18 cellular contexts compared by ENCODE assay signal in the genomic region with DNA sequence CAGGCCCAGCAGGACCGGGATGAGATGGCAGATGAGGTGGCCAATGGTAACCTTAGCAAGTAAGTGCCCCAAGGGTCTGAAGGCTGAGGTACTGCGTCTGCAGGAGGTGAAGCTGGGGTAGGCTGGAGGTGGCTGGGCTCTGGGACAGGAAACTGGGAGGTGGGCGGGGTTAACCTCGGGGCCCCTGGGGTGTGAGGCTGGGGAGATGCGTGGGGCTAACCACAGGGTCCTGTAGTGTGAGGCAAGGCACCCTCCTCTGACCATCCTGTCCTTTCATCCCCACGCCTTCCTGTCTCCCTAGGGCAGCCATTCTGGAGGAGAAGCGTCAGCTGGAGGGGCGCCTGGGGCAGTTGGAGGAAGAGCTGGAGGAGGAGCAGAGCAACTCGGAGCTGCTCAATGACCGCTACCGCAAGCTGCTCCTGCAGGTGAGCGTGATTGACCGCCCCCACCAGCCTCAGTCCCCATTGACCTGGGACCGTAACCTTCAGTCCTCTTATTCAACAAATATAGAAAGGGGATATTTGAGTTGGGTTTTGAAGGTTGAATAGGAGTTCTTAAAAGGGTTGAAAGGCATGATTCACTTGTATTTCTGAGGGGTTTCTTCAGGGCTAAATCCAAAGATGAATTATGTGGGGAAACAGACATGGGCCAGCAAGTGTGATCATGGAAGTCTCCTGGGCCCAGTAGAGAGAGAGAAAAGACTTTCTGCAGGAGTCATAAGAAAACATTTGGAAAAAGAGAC. TPM values are rescaled to one million over a fixed set of nuclear protein-coding genes. Genes with fewer than 3 reads are reported as not detected.
A peak's percentile ranks its signal among the peaks of the same experiment; 100 is the strongest.
DNase-seq lines count a peak whose midpoint lies in the region; ATAC-seq and TF ChIP-seq lines count a peak whose summit lies in the region.
"Had no signal": no experiment of that assay in that cellular context is flagged by ENCODE, and none has a peak within 500 bp of the region (broad histone marks: within the 10 kb centered on the region; RNA-seq: fewer than 3 reads in every experiment).

No MANE protein-coding gene starts in this region.

- no peak overlapping the region for H4K8ac ChIP-seq in neuronal stem cell (ENCODE audit: low read depth, low read length)

- H4K20me1 ChIP-seq in BLaER1: no peaks in the 10 kb centered on the region

- no CpG with 5 or more reads among the region's 14 CpGs for WGBS in neuronal stem cell (ENCODE audit: extremely low coverage in 2 of 2, insufficient read length in 2 of 2, insufficient replicate concordance in 1 of 2), 2 donors

- H3K4me3 ChIP-seq in BLaER1: no peak overlapping the region
- H3K4me3 ChIP-seq in H7 (ENCODE audit: insufficient read depth, low read depth, low read length): no peak overlapping the region; the same call in 1 of the 2 replicates
- H3K4me3 ChIP-seq in neuronal stem cell (ENCODE audit: low read length in 2 of 2): no peak overlapping the region
- H3K4me3 ChIP-seq: GM12878 had no signal

- H3K23ac ChIP-seq in neuronal stem cell (ENCODE audit: low read depth, low read length, poor library complexity): peak overlapping the region; percentile 34

- peak overlapping the region; percentile 38 for H3K14ac ChIP-seq in neuronal stem cell (ENCODE audit: low read length)

- H3K27me3 Mint-ChIP-seq in WTC11 (ENCODE audit: low read depth): no peaks in the 10 kb centered on the region
- H3K27me3 Mint-ChIP-seq in natural killer cell treated with Interleukin-12 subunit alpha and Interleukin-12 subunit beta and Interleukin-15 and Interleukin-18, amount 100 ng/mL, for 72 hours: peaks cover 19 to 22% of the 10 kb centered on the region in 2 donors

- no peak overlapping the region for H3K4me3 Mint-ChIP-seq in WTC11
- no peak overlapping the region for H3K4me3 Mint-ChIP-seq in natural killer cell treated with Interleukin-12 subunit alpha and Interleukin-12 subunit beta and Interleukin-15 and Interleukin-18, amount 100 ng/mL, for 72 hours
- H3K4me3 Mint-ChIP-seq: CD4-positive, alpha-beta T cell had no signal

- peak overlapping the region; percentile 57 for H3K27ac Mint-ChIP-seq in WTC11
- no peak overlapping the region for H3K27ac Mint-ChIP-seq in natural killer cell treated with Interleukin-12 subunit alpha and Interleukin-12 subunit beta and Interleukin-15 and Interleukin-18, amount 100 ng/mL, for 72 hours
- H3K27ac Mint-ChIP-seq: CD4-positive, alpha-beta T cell had no signal

- DNase-seq in H7 (peak; percentile 69), WTC11 (ENCODE audit: low spot score) (no peak), neuronal stem cell (ENCODE audit: low spot score) (no peak)
- no peak for DNase-seq in natural killer cell treated with Interleukin-12 subunit alpha and Interleukin-12 subunit beta and Interleukin-15 and Interleukin-18, amount 100 ng/mL, for 72 hours (ENCODE audit: low spot score)
- DNase-seq: 8988T; AML-193; C1 segment of cervical spinal cord; Calu3; CD4-positive, alpha-beta T cell; DMS 273 treated with DMSO at 0.1 percent for 48 hours; HCEC 1CT; IMR-90; KBM-7 had no signal

- H3K36me3 ChIP-seq in BLaER1 (no peaks in the 10 kb centered on the region), H7 (replicated peaks; ENCODE audit: control insufficient read depth, insufficient read depth, low read length) (peaks cover 1% of the 10 kb centered on the region; the same call in 1 of the 2 replicates), neuronal stem cell (replicated peaks in 1 of 2; ENCODE audit: control insufficient read depth in 2 of 2, insufficient read depth in 2 of 2, low read length in 2 of 2) (peaks cover 0 to 10% of the 10 kb centered on the region in 2 donors)

- peak overlapping the region; percentile 66 for H3K4ac ChIP-seq in neuronal stem cell (ENCODE audit: low read length)

- H2BK5ac ChIP-seq in neuronal stem cell (ENCODE audit: low read length): peak overlapping the region; percentile 66

- H3K4me1 ChIP-seq in BLaER1 (peaks cover 8% of the 10 kb centered on the region), neuronal stem cell (ENCODE audit: control insufficient read depth in 2 of 2, insufficient read depth in 1 of 2, low read depth in 1 of 2, low read length in 2 of 2) (peaks cover 0 to 4% of the 10 kb centered on the region in 2 donors)

- CTCF ChIA-PET in WTC11 (lab: Charles Lee): interaction anchor here (0.6 to 2.1 kb wide), 9 partner anchors 26 to 146 kb away, joined by 3 to 15 read pairs (median 4); a partner anchor contains a TSS

- no peaks in the 10 kb centered on the region for H3K9me3 Mint-ChIP-seq in WTC11
- peaks cover 2% of the 10 kb centered on the region for H3K9me3 Mint-ChIP-seq in natural killer cell treated with Interleukin-12 subunit alpha and Interleukin-12 subunit beta and Interleukin-15 and Interleukin-18, amount 100 ng/mL, for 72 hours
- H3K9me3 Mint-ChIP-seq: CD4-positive, alpha-beta T cell had no signal

- H3K9me3 ChIP-seq in BLaER1 (peaks cover 10% of the 10 kb centered on the region), neuronal stem cell (replicated peaks in 1 of 2; ENCODE audit: control insufficient read depth in 2 of 2, insufficient read depth in 1 of 2, low read depth in 1 of 2, low read length in 2 of 2) (peaks cover 0 to 1% of the 10 kb centered on the region in 2 donors)

- POLR2A ChIA-PET in WTC11 (lab: Charles Lee): interaction anchor here (0.9 kb wide), 1 partner anchor 22 kb away, joined by 3 read pairs; no protein-coding TSS in a partner anchor

- H3K9ac ChIP-seq in BLaER1 (no peak overlapping the region), neuronal stem cell (ENCODE audit: low read depth, low read length, poor library complexity) (no peak overlapping the region)

- no peaks in the 10 kb centered on the region for H3K79me1 ChIP-seq in neuronal stem cell (ENCODE audit: low read depth, low read length)

- peaks cover 26% of the 10 kb centered on the region for H3K4me1 Mint-ChIP-seq in WTC11
- no peaks in the 10 kb centered on the region for H3K4me1 Mint-ChIP-seq in natural killer cell treated with Interleukin-12 subunit alpha and Interleukin-12 subunit beta and Interleukin-15 and Interleukin-18, amount 100 ng/mL, for 72 hours (ENCODE audit: low read depth in 2 of 2)

- H3K4me2 ChIP-seq in BLaER1: peak overlapping the region; percentile 45
- no peak overlapping the region for H3K4me2 ChIP-seq in neuronal stem cell (ENCODE audit: insufficient read depth, low read length, poor library complexity, severe bottlenecking)

- H2BK120ac ChIP-seq in neuronal stem cell (ENCODE audit: low read depth, low read length): no peak overlapping the region

- peak overlapping the region; percentile 57 for H3K18ac ChIP-seq in neuronal stem cell (ENCODE audit: low read length)

- no peak overlapping the region for H2BK15ac ChIP-seq in neuronal stem cell (ENCODE audit: low read length)

- no peak overlapping the region for H2BK12ac ChIP-seq in neuronal stem cell (ENCODE audit: low read length)

- H3K27me3 ChIP-seq in BLaER1 (no peaks in the 10 kb centered on the region), H7 (ENCODE audit: control insufficient read depth, insufficient read depth, low read length) (no peaks in the 10 kb centered on the region), neuronal stem cell (ENCODE audit: control insufficient read depth in 3 of 3, insufficient read depth in 3 of 3, low read depth in 1 of 3, low read length in 3 of 3) (peaks cover 0 to 14% (median 0%) of the 10 kb centered on the region in 3 experiments)

- H3K27ac ChIP-seq in BLaER1 (no peak overlapping the region), neuronal stem cell (replicated peaks; ENCODE audit: low read length) (no peak overlapping the region)

- no peak for TF ChIP-seq CTCF in WTC11 (IDR thresholded peaks at IDR 0.05)

- peak overlapping the region; percentile 74 for H2AK5ac ChIP-seq in neuronal stem cell (ENCODE audit: low read depth, low read length)

- no peak overlapping the region for H4K91ac ChIP-seq in neuronal stem cell (ENCODE audit: low read depth, low read length, poor library complexity)

- peaks cover 17% of the 10 kb centered on the region for H3K36me3 Mint-ChIP-seq in WTC11
- no peaks in the 10 kb centered on the region for H3K36me3 Mint-ChIP-seq in natural killer cell treated with Interleukin-12 subunit alpha and Interleukin-12 subunit beta and Interleukin-15 and Interleukin-18, amount 100 ng/mL, for 72 hours

- ATAC-seq in WTC11 (no peak), HG03135 (IDR thresholded peaks at IDR 0.05; ENCODE audit: unreplicated experiment) (no peak), GM19328 (IDR thresholded peaks at IDR 0.05; ENCODE audit: unreplicated experiment) (no peak), GM19395 (IDR thresholded peaks at IDR 0.05; ENCODE audit: unreplicated experiment) (no peak)
- ATAC-seq in natural killer cell treated with Interleukin-12 subunit alpha and Interleukin-12 subunit beta and Interleukin-15 and Interleukin-18, amount 100 ng/mL, for 72 hours: no peak
- ATAC-seq: GM12878 had no signal

- no peak overlapping the region for H2AFZ ChIP-seq in neuronal stem cell (ENCODE audit: low read length)

TF ChIP-seq in WTC11, 78 proteins besides CTCF, POLR2A, EP300 and RAD21:
- TF ChIP-seq SP1 (CRISPR knock-in tag; conservative IDR thresholded peaks at IDR 0.05): 0 out of 2 replicates have a peak, but pooled peaks have one; percentile 1
- TF ChIP-seq, protein P1, sequence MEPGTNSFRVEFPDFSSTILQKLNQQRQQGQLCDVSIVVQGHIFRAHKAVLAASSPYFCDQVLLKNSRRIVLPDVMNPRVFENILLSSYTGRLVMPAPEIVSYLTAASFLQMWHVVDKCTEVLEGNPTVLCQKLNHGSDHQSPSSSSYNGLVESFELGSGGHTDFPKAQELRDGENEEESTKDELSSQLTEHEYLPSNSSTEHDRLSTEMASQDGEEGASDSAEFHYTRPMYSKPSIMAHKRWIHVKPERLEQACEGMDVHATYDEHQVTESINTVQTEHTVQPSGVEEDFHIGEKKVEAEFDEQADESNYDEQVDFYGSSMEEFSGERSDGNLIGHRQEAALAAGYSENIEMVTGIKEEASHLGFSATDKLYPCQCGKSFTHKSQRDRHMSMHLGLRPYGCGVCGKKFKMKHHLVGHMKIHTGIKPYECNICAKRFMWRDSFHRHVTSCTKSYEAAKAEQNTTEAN (CRISPR knock-in tag; IDR thresholded peaks at IDR 0.05): no peak

RNA-seq across cellular contexts. Expression of a gene that starts 35.7 kb away (rescaled TPM):
- 0.14 and 0.37 TPM in 2 replicates for total RNA-seq in H7 (2014; rRNA removed; shearing (Covaris generic))
- total RNA-seq in WTC11 (2021): 8.5 to 10.1 TPM (median 10.0 TPM) in 3 replicates
- polyA plus RNA-seq in neuronal stem cell (2013, experiment 1 of 2): 6.8 TPM
- polyA plus RNA-seq in neuronal stem cell (2013, experiment 2 of 2): 6.9 TPM
- total RNA-seq in natural killer cell treated with Interleukin-12 subunit alpha and Interleukin-12 subunit beta and Interleukin-15 and Interleukin-18, amount 100 ng/mL, for 72 hours: 10 to 100 TPM in 1 of 2 donors, 1 to 10 TPM in 1; 1.9 to 25.8 TPM
- total RNA-seq: IMR-90 had no signal
